13 cellular contexts compared by ENCODE assay signal in genomic region chr4:13705521-13706035, GRCh38.
DNase-seq lines count a peak whose midpoint lies in the region; ATAC-seq, FAIRE-seq and TF ChIP-seq lines count a peak whose summit lies in the region.
"Had no signal": no experiment of that assay in that cellular context is flagged by ENCODE, and none has a peak within 500 bp of the region (broad histone marks: within the 10 kb centered on the region; RNA-seq: fewer than 3 reads in every experiment).

No MANE protein-coding gene starts in this region.

- H3K27me3 Mint-ChIP-seq in stimulated activated naive CD8-positive, alpha-beta T cell treated with anti-CD3 and anti-CD28 coated beads, Interleukin-15, amount 100 ng/mL, for 72 hours, result peaks cover 14% of the 10 kb centered on the region

- in situ Hi-C loops in ACHN (cut with HindIII; ENCODE audit: low pct_ligation_motif_present, low pct_unique_long_range_greater_than_20kb, low sequenced_read_pairs), result no loop called here

- DNase-seq in ACHN (peak; percentile 50), NCI-H2029 treated with DMSO at 0.1 percent for 48 hours (lab: John Stamatoyannopoulos, UW) (peak; percentile 68), endothelial cell of umbilical vein (ENCODE audit: low read depth, low spot score) (peak; percentile 1), lung microvascular endothelial cell (ENCODE audit: low read depth in 2 of 2) (peak; percentile 85 to 88), stomach (no peak)
- no peak for DNase-seq in stimulated activated naive CD8-positive, alpha-beta T cell treated with anti-CD3 and anti-CD28 coated beads, Interleukin-15, amount 100 ng/mL, for 72 hours
- DNase-seq: activated CD4-positive, alpha-beta T cell treated with anti-CD3 and anti-CD28 coated beads for 4 hours; AML-193; brain microvascular endothelial cell; NCI-H187 treated with DMSO at 0.1 percent for 48 hours had no signal

- no peaks in the 10 kb centered on the region for H3K9me1 ChIP-seq in endothelial cell of umbilical vein (replicated peaks; ENCODE audit: control insufficient read depth, extremely low read depth, insufficient read depth, low read length)

- ATAC-seq in HG03095 (IDR thresholded peaks at IDR 0.05; ENCODE audit: unreplicated experiment) (no peak), HG03432 (IDR thresholded peaks at IDR 0.05; ENCODE audit: unreplicated experiment) (no peak)
- ATAC-seq in stimulated activated naive CD8-positive, alpha-beta T cell treated with anti-CD3 and anti-CD28 coated beads, Interleukin-15, amount 100 ng/mL, for 72 hours, result no peak

- no peaks in the 10 kb centered on the region for H3K79me2 ChIP-seq in endothelial cell of umbilical vein (ENCODE audit: control insufficient read depth, insufficient read depth, low read length)

- H3K27ac ChIP-seq in endothelial cell of umbilical vein (ENCODE audit: insufficient read depth, low read depth, low read length) (no peak overlapping the region), stomach (no peak overlapping the region)
- H3K27ac ChIP-seq: brain microvascular endothelial cell had no signal

- H3K27me3 ChIP-seq in endothelial cell of umbilical vein (ENCODE audit: control insufficient read depth in 2 of 2, insufficient read depth in 2 of 2, low read length in 2 of 2), result no peaks in the 10 kb centered on the region
- H3K27me3 ChIP-seq in stomach, result no peaks in the 10 kb centered on the region
- H3K27me3 ChIP-seq: brain microvascular endothelial cell had no signal

- H3K4me2 ChIP-seq in endothelial cell of umbilical vein (ENCODE audit: insufficient read depth, low read length), result no peak overlapping the region

- no peak overlapping the region for H3K4me3 Mint-ChIP-seq in stimulated activated naive CD8-positive, alpha-beta T cell treated with anti-CD3 and anti-CD28 coated beads, Interleukin-15, amount 100 ng/mL, for 72 hours
- H3K4me3 Mint-ChIP-seq: memory B cell had no signal

- dilution Hi-C loops in endothelial cell of umbilical vein (cut with MboI; ENCODE audit: extremely low pct_ligation_motif_present, low sequenced_read_pairs), result no loop called here

- POLR2A ChIA-PET in endothelial cell of umbilical vein (lab: Charles Lee), result no interaction called here

- no peaks in the 10 kb centered on the region for H3K4me1 ChIP-seq in endothelial cell of umbilical vein (ENCODE audit: control insufficient read depth, extremely low read depth, insufficient read depth, low read length)
- H3K4me1 ChIP-seq in stomach, result no peaks in the 10 kb centered on the region

- TF ChIP-seq CTCF in endothelial cell of umbilical vein (IDR thresholded peaks at IDR 0.05; ENCODE audit: extremely low read depth in 1 of 2, insufficient read depth in 1 of 2, low read depth in 1 of 2, low read length in 2 of 2) (no peak), stomach (IDR thresholded peaks at IDR 0.05) (no peak)

- peaks cover 0 to 7% of the 10 kb centered on the region in 2 donors for H3K9me3 Mint-ChIP-seq in stimulated activated naive CD8-positive, alpha-beta T cell treated with anti-CD3 and anti-CD28 coated beads, Interleukin-15, amount 100 ng/mL, for 72 hours
- H3K9me3 Mint-ChIP-seq: memory B cell had no signal

- H3K27ac Mint-ChIP-seq in stimulated activated naive CD8-positive, alpha-beta T cell treated with anti-CD3 and anti-CD28 coated beads, Interleukin-15, amount 100 ng/mL, for 72 hours, result no peak overlapping the region
- H3K27ac Mint-ChIP-seq: memory B cell had no signal

- H3K9ac ChIP-seq in endothelial cell of umbilical vein (replicated peaks; ENCODE audit: extremely low read depth, insufficient read depth, low read length), result no peak overlapping the region

- TF ChIP-seq POLR2A in endothelial cell of umbilical vein (IDR thresholded peaks at IDR 0.05; ENCODE audit: low read depth, low read length) (no peak), stomach (IDR thresholded peaks at IDR 0.05) (no peak)

- 52 to 70% (median 64%) methylated on average over 9 of the region's 9 CpGs for WGBS in stomach, 5 donors

- H3K4me3 ChIP-seq in endothelial cell of umbilical vein (replicated peaks in 1 of 3; ENCODE audit: insufficient read depth in 1 of 3, low read depth in 1 of 3, low read length in 3 of 3) (no peak overlapping the region), stomach (no peak overlapping the region)

- no peaks in the 10 kb centered on the region for H3K9me3 ChIP-seq in endothelial cell of umbilical vein (replicated peaks; ENCODE audit: control insufficient read depth, insufficient read depth, low read length)
- H3K9me3 ChIP-seq in stomach, result no peaks in the 10 kb centered on the region

- no peaks in the 10 kb centered on the region for H3K4me1 Mint-ChIP-seq in stimulated activated naive CD8-positive, alpha-beta T cell treated with anti-CD3 and anti-CD28 coated beads, Interleukin-15, amount 100 ng/mL, for 72 hours

- BruUV-seq in endothelial cell of umbilical vein (replicated peaks; lab: Mats Ljungman, UMichigan), result no TSS peak

- FAIRE-seq in endothelial cell of umbilical vein (lab: Jason Lieb, UNC), result no peak

- H3K36me3 ChIP-seq in endothelial cell of umbilical vein (ENCODE audit: control insufficient read depth in 2 of 2, extremely low read depth in 1 of 2, insufficient read depth in 2 of 2, low read length in 2 of 2) (no peaks in the 10 kb centered on the region), stomach (no peaks in the 10 kb centered on the region)
- H3K36me3 ChIP-seq: brain microvascular endothelial cell had no signal

- CTCF ChIA-PET in endothelial cell of umbilical vein (lab: Charles Lee), result interaction anchor here (0.6 kb wide), 1 partner anchor 1257 kb away, joined by 3 read pairs; no protein-coding TSS in a partner anchor

- TF ChIP-seq EP300 in stomach (IDR thresholded peaks at IDR 0.05), result no peak

- no peaks in the 10 kb centered on the region for H4K20me1 ChIP-seq in endothelial cell of umbilical vein (replicated peaks; ENCODE audit: control insufficient read depth, extremely low read depth, insufficient read depth, low read length)

- intact Hi-C loops in endothelial cell of umbilical vein (cut with micrococcal nuclease) (no loop called here), stomach (cut with DNase I; ENCODE audit: low total_unique reads) (no loop called here)

- H2AFZ ChIP-seq in endothelial cell of umbilical vein (ENCODE audit: low read depth, low read length), result no peak overlapping the region

TF ChIP-seq in endothelial cell of umbilical vein, 7 proteins besides CTCF, POLR2A, EP300 and RAD21:
- no peak for TF ChIP-seq JUN (IDR thresholded peaks at IDR 0.05; ENCODE audit: borderline replicate concordance, insufficient read depth, insufficient read length, low read depth)
- TF ChIP-seq MAX (IDR thresholded peaks at IDR 0.05; ENCODE audit: insufficient read depth, insufficient read length), result no peak
- no peak for TF ChIP-seq MYC (IDR thresholded peaks at IDR 0.05; ENCODE audit: low read depth, low read length)
- TF ChIP-seq POLR2AphosphoS5 (IDR thresholded peaks at IDR 0.05; ENCODE audit: insufficient read depth, low read depth, low read length), result no peak
- no peak for TF ChIP-seq FOS (IDR thresholded peaks at IDR 0.05; ENCODE audit: borderline replicate concordance, insufficient read depth, low read length)
- TF ChIP-seq EZH2 (IDR thresholded peaks at IDR 0.05; ENCODE audit: borderline replicate concordance, low read depth, low read length, severe bottlenecking), result no peak
- TF ChIP-seq GATA2 (IDR thresholded peaks at IDR 0.05; ENCODE audit: insufficient read depth, insufficient read length, low read depth, low read length), result no peak

Comparison
In these comparisons a context has a peak if more than half of its experiments do, and no peak if none do; other contexts are left out.
1. DNase-seq: peak in ACHN (single experiment), NCI-H2029 treated with DMSO at 0.1 percent for 48 hours (single experiment), endothelial cell of umbilical vein (single experiment) and lung microvascular endothelial cell (2 of 2); none in stomach (single experiment) and stimulated activated naive CD8-positive, alpha-beta T cell treated with anti-CD3 and anti-CD28 coated beads, Interleukin-15, amount 100 ng/mL, for 72 hours (0 of 2).